9 cellular contexts compared by ENCODE assay signal in the genomic region with DNA sequence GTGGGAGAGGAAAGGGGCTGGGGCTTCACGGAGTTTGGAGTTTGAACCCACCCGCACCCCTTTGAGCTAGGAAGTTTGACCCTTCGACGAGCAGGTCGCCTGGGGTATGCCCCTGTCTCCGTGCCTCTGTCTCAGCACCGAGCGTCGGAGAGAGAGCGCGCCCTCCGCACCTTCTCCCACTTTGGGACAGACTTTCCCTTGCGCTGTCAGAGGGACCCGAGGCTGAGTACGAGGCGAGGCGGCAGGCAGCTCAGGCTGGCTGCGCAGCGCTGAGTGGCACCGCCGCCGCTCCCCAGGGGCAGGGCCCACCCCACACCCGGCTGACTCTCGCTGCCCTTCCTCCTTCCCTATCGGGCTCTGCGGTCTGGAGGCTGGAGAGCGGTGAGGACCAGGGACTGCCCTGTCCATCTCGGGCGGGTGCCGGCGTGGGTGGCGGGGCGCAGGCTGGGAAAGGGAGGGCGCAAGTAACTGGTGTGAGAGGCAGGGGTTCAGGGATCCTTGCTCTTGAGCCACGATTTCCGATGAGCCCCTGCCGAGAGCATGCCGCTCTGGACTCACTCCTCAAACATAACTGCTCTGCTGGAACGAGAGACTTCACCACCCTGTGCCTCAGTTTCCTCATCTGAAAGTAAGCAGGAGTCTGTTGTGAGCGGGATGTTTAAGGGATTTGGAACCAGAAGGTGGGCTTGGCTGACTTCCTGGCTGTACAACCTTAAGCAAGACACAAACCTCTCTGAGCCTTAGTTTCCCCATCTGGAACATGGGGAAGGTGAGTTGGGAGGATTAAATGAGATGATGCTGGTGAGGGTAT. TPM values are rescaled to one million over a fixed set of nuclear protein-coding genes. Genes with fewer than 3 reads are reported as not detected.
DNase-seq lines count a peak whose midpoint lies in the region; ATAC-seq and TF ChIP-seq lines count a peak whose summit lies in the region.
"Had no signal": no experiment of that assay in that cellular context is flagged by ENCODE, and none has a peak within 500 bp of the region (broad histone marks: within the 10 kb centered on the region; RNA-seq: fewer than 3 reads in every experiment).

No MANE protein-coding gene starts in this region.

- no peak overlapping the region for H3K9ac ChIP-seq in rectal smooth muscle tissue (ENCODE audit: low read length)

- no peak overlapping the region for H3K27ac Mint-ChIP-seq in activated T-helper 17 cell treated with anti-CD3 and anti-CD28 coated beads, Interleukin-2, amount 50 U/mL, for 72 hours

- H3K4me3 ChIP-seq in right cardiac atrium (ENCODE audit: low read length) = peak overlapping the region; percentile 90
- H3K4me3 ChIP-seq in rectal smooth muscle tissue (ENCODE audit: low read length) = peak overlapping the region; percentile 47
- H3K4me3 ChIP-seq in WERI-Rb-1 (ENCODE audit: low read depth, low read length) = no peak overlapping the region; the same call in none of the 2 replicates

- WGBS in right cardiac atrium = 17% methylated on average over 40 of the region's 40 CpGs

- intact Hi-C loops in right cardiac atrium (cut with DNase I) = no loop called here

- H3K9me3 ChIP-seq in right cardiac atrium (ENCODE audit: control insufficient read depth, low read length) = no peaks in the 10 kb centered on the region
- peaks cover 2% of the 10 kb centered on the region for H3K9me3 ChIP-seq in WERI-Rb-1 (ENCODE audit: severe bottlenecking)

- H3K36me3 ChIP-seq in rectal smooth muscle tissue (ENCODE audit: control insufficient read depth, insufficient read depth, low read length) (no peaks in the 10 kb centered on the region), WERI-Rb-1 (no peaks in the 10 kb centered on the region)

- H3K4me1 ChIP-seq in right cardiac atrium (ENCODE audit: control insufficient read depth, insufficient read depth, low read length) (peaks cover 2% of the 10 kb centered on the region), rectal smooth muscle tissue (ENCODE audit: control insufficient read depth, insufficient read depth, low read length) (no peaks in the 10 kb centered on the region)

- no peaks in the 10 kb centered on the region for H3K9me3 Mint-ChIP-seq in activated T-helper 17 cell treated with anti-CD3 and anti-CD28 coated beads, Interleukin-2, amount 50 U/mL, for 72 hours

- no peak for ATAC-seq in activated T-helper 17 cell treated with anti-CD3 and anti-CD28 coated beads, Interleukin-2, amount 50 U/mL, for 72 hours (replicated peaks)
- peak; percentile 48 for ATAC-seq in right cardiac atrium

- H3K4me1 Mint-ChIP-seq in activated T-helper 17 cell treated with anti-CD3 and anti-CD28 coated beads, Interleukin-2, amount 50 U/mL, for 72 hours = no peaks in the 10 kb centered on the region

- no peak overlapping the region for H3K27ac ChIP-seq in right cardiac atrium (ENCODE audit: low read length)
- no peak overlapping the region for H3K27ac ChIP-seq in rectal smooth muscle tissue (ENCODE audit: low read depth, low read length)
- H3K27ac ChIP-seq in WERI-Rb-1 = no peak overlapping the region

- H3K36me3 Mint-ChIP-seq in activated T-helper 17 cell treated with anti-CD3 and anti-CD28 coated beads, Interleukin-2, amount 50 U/mL, for 72 hours (ENCODE audit: low read depth) = no peaks in the 10 kb centered on the region

- H3K27me3 ChIP-seq in right cardiac atrium (ENCODE audit: control insufficient read depth, insufficient read depth) = no peaks in the 10 kb centered on the region
- H3K27me3 ChIP-seq in rectal smooth muscle tissue (ENCODE audit: control insufficient read depth, insufficient read depth, low read length) = peaks cover 38% of the 10 kb centered on the region
- no peaks in the 10 kb centered on the region for H3K27me3 ChIP-seq in WERI-Rb-1 (ENCODE audit: insufficient read depth, low read depth, severe bottlenecking)

- DNase-seq in ELF-1 (ENCODE audit: low read depth, low spot score) (peak; percentile 38), right cardiac atrium (peak in 1 of 3 donors; percentile 53), NCI-H774 (lab: John Stamatoyannopoulos, UW) (no peak), superior temporal gyrus (ENCODE audit: extremely low spot score) (no peak), nucleus accumbens (lab: John Stamatoyannopoulos, UW) (no peak), WERI-Rb-1 (no peak)
- DNase-seq: cerebellar nuclear complex had no signal

- no peak for TF ChIP-seq CTCF in WERI-Rb-1 (IDR thresholded peaks at IDR 0.05; ENCODE audit: low read depth, low read length)

- peak overlapping the region; percentile 31 for H3K4me3 Mint-ChIP-seq in activated T-helper 17 cell treated with anti-CD3 and anti-CD28 coated beads, Interleukin-2, amount 50 U/mL, for 72 hours

- peaks cover 61% of the 10 kb centered on the region for H3K27me3 Mint-ChIP-seq in activated T-helper 17 cell treated with anti-CD3 and anti-CD28 coated beads, Interleukin-2, amount 50 U/mL, for 72 hours

RNA-seq across cellular contexts. Expression of a gene that starts 1.0 kb away (rescaled TPM):
- total RNA-seq in activated T-helper 17 cell treated with anti-CD3 and anti-CD28 coated beads, Interleukin-2, amount 50 U/mL, for 72 hours = not detected
- 1 to 10 TPM in 3 of 4 donors, under 1 TPM in 1; 0.79 to 1.5 (median 1.2) TPM for total RNA-seq in right cardiac atrium
- 0.41 TPM for polyA plus RNA-seq in right cardiac atrium
